29 cellular contexts compared by ENCODE assay signal in the genomic region with DNA sequence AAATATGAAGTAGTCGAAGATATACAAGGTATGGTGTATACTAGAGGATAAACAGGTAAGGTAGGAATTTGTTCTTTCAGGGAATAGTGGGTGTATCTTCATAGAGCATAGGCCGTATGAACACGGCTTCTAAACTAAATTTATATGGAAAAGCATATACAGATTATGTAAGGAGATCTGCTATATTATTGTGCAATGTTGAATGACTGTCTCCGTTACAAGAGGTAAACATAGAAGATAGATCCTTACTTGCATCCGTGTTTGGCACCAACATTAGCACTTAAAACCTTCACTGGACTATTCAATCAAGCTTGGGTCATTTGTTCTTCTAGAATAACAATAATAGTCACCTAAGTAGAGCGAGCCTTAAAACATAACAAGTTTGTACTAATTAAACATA. TPM values are rescaled to one million over a fixed set of nuclear protein-coding genes. Genes with fewer than 3 reads are reported as not detected.
DNase-seq lines count a peak whose midpoint lies in the region; FAIRE-seq and TF ChIP-seq lines count a peak whose summit lies in the region.
"Had no signal": no experiment of that assay in that cellular context is flagged by ENCODE, and none has a peak within 500 bp of the region (broad histone marks: within the 10 kb centered on the region; RNA-seq: fewer than 3 reads in every experiment).

No MANE protein-coding gene starts in this region.

- TF ChIP-seq CTCF in choroid plexus epithelial cell (conservative IDR thresholded peaks at IDR 0.05; ENCODE audit: low read depth, low read length) (no peak), keratinocyte (optimal IDR thresholded peaks at IDR 0.05 in 1 of 3, IDR thresholded peaks at IDR 0.05 in 1 of 3, conservative IDR thresholded peaks at IDR 0.05 in 1 of 3; ENCODE audit: extremely low read depth in 1 of 3, insufficient read depth in 2 of 3, low read length in 3 of 3) (no peak)

- H3K27me3 ChIP-seq in SJSA1 (replicated peaks) (no peaks in the 10 kb centered on the region), keratinocyte (ENCODE audit: control insufficient read depth, extremely low read depth, insufficient read depth, low read length) (no peaks in the 10 kb centered on the region), small intestine (ENCODE audit: control insufficient read depth in 2 of 2, insufficient read depth in 2 of 2, low read length in 2 of 2) (no peaks in the 10 kb centered on the region)
- H3K27me3 ChIP-seq: BLaER1 treated with 17β-estradiol and CSF1 and Interleukin-3, amounts not matched to agents 10 nM and 100 nM had no signal

- H4K20me1 ChIP-seq in keratinocyte (ENCODE audit: control insufficient read depth, extremely low read depth, insufficient read depth, low read length) = no peaks in the 10 kb centered on the region
- H4K20me1 ChIP-seq: BLaER1 treated with 17β-estradiol and CSF1 and Interleukin-3, amounts not matched to agents 10 nM and 100 nM had no signal

- no peak overlapping the region for H3K4me2 ChIP-seq in keratinocyte (ENCODE audit: control insufficient read depth, extremely low read depth, insufficient read depth, low read depth, low read length)
- H3K4me2 ChIP-seq: A549, GM23338 had no signal

- 90 to 97% (median 94%) methylated on average over 6 of the region's 6 CpGs for whole genome bisulfite sequencing in small intestine, 3 donors

- H3K9me1 ChIP-seq in keratinocyte (ENCODE audit: control insufficient read depth, extremely low read depth, insufficient read depth, low read length) = no peaks in the 10 kb centered on the region

- dilution Hi-C loops in keratinocyte (cut with MboI; ENCODE audit: extremely low pct_ligation_motif_present, low sequenced_read_pairs) = no loop called here

- H3K79me2 ChIP-seq in keratinocyte (ENCODE audit: control insufficient read depth, insufficient read depth, low read length) = no peaks in the 10 kb centered on the region

- H3K27ac ChIP-seq in SJSA1 (peak overlapping the region; percentile 50), keratinocyte (ENCODE audit: control insufficient read depth, insufficient read depth, low read length) (no peak overlapping the region), small intestine (ENCODE audit: low read depth in 1 of 2, low read length in 1 of 2) (no peak overlapping the region)
- H3K27ac ChIP-seq: A549; BLaER1 treated with 17β-estradiol and CSF1 and Interleukin-3, amounts not matched to agents 10 nM and 100 nM; HL-60 had no signal

- H3K4me3 ChIP-seq in SJSA1 (no peak overlapping the region), choroid plexus epithelial cell (ENCODE audit: low read depth, low read length) (no peak overlapping the region), keratinocyte (ENCODE audit: control insufficient read depth in 2 of 3, extremely low read depth in 1 of 3, insufficient read depth in 2 of 3, low read depth in 1 of 3, low read length in 3 of 3) (no peak overlapping the region), small intestine (ENCODE audit: low read depth in 1 of 2, low read length in 2 of 2) (no peak overlapping the region)
- H3K4me3 ChIP-seq: A549; BLaER1 treated with 17β-estradiol and CSF1 and Interleukin-3, amounts not matched to agents 10 nM and 100 nM; GM23338; HAP-1 had no signal

- peak; percentile 59 for DNase-seq in HCEC 1CT
- DNase-seq in SJSA1 (ENCODE audit: low read depth in 1 of 2, low spot score in 2 of 2) = no peak
- peak; percentile 40 for DNase-seq in choroid plexus epithelial cell (ENCODE audit: low read depth)
- no peak for DNase-seq in keratinocyte (ENCODE audit: low read depth, low spot score)
- no peak for DNase-seq in putamen (ENCODE audit: low spot score)
- no peak for DNase-seq in activated CD4-positive, alpha-beta T cell treated with anti-CD3 and anti-CD28 coated beads, Interleukin-2, amount 50 U/mL, for 48 hours
- DNase-seq in small intestine = no peak
- DNase-seq: AML-193; CD4-positive, alpha-beta memory T cell; DMS153; DND-41; Kasumi-1; MV-4-11; NCI-H1105; NCI-H1436 treated with DMSO at 0.1 percent for 48 hours; NCI-H187 treated with DMSO at 0.1 percent for 48 hours; NCI-H2107; NCI-H446; NCI-H524 treated with DMSO at 0.1 percent for 48 hours; NCI-H774; SIG-M5 had no signal

- H3K9me3 ChIP-seq in SJSA1 (replicated peaks) (no peaks in the 10 kb centered on the region), keratinocyte (ENCODE audit: control insufficient read depth, low read depth, low read length) (no peaks in the 10 kb centered on the region), small intestine (ENCODE audit: control insufficient read depth, low read depth) (no peaks in the 10 kb centered on the region)
- H3K9me3 ChIP-seq: A549; BLaER1 treated with 17β-estradiol and CSF1 and Interleukin-3, amounts not matched to agents 10 nM and 100 nM; HAP-1 had no signal

- H2AFZ ChIP-seq in keratinocyte (ENCODE audit: control insufficient read depth, low read length) = no peak overlapping the region
- H2AFZ ChIP-seq: GM23338 had no signal

- peak; percentile 46 for FAIRE-seq in keratinocyte (lab: Jason Lieb, UNC)
- no peak for FAIRE-seq in small intestine (lab: Jason Lieb, UNC)
- FAIRE-seq: RCC 7860 had no signal

- H3K4me1 ChIP-seq in SJSA1 (replicated peaks) (peaks cover 24% of the 10 kb centered on the region), keratinocyte (ENCODE audit: control insufficient read depth, extremely low read depth, insufficient read depth, low read length) (no peaks in the 10 kb centered on the region), small intestine (ENCODE audit: control insufficient read depth in 2 of 2, insufficient read depth in 1 of 2, low read depth in 1 of 2, low read length in 1 of 2) (no peaks in the 10 kb centered on the region)

- peaks cover 18% of the 10 kb centered on the region for H3K36me3 ChIP-seq in SJSA1
- peaks cover 7 to 10% of the 10 kb centered on the region in 2 experiments for H3K36me3 ChIP-seq in keratinocyte (ENCODE audit: control insufficient read depth in 2 of 2, extremely low read depth in 1 of 2, insufficient read depth in 2 of 2, low read length in 2 of 2)
- H3K36me3 ChIP-seq in small intestine (ENCODE audit: control insufficient read depth in 2 of 2, insufficient read depth in 2 of 2, low read length in 2 of 2) = no peaks in the 10 kb centered on the region
- H3K36me3 ChIP-seq: HAP-1 had no signal

- H3K9ac ChIP-seq in keratinocyte (ENCODE audit: control insufficient read depth, extremely low read depth, insufficient read depth, low read length) = no peak overlapping the region
- H3K9ac ChIP-seq: BLaER1 treated with 17β-estradiol and CSF1 and Interleukin-3, amounts not matched to agents 10 nM and 100 nM had no signal

RNA-seq across cellular contexts. Expression of gene CLEC20A, which starts 45.9 kb away (rescaled TPM):
- not detected in 2 replicates for total RNA-seq in SJSA1 (2014; rRNA removed; shearing (Covaris generic))
- polyA plus RNA-seq in keratinocyte = not detected in 3 replicates
- not detected for polyA plus RNA-seq in keratinocyte (2011; ENCODE audit: low read depth)
- not detected in 2 replicates for polyA plus RNA-seq in keratinocyte (2011; cell fraction: cytosol; rRNA removed)
- not detected in 2 replicates for polyA plus RNA-seq in keratinocyte (2011; cell fraction: nucleus; rRNA removed)
- polyA plus RNA-seq in keratinocyte (2012; ENCODE audit: low replicate concordance) = not detected in 2 replicates
- polyA minus RNA-seq in keratinocyte = not detected in 3 replicates
- polyA minus RNA-seq in keratinocyte (2011; cell fraction: cytosol; rRNA and poly(A)+ RNA removed) = not detected
- not detected in 2 replicates for polyA minus RNA-seq in keratinocyte (2011; cell fraction: nucleus; rRNA and poly(A)+ RNA removed)
- under 1 TPM in 1 of 3 donors, not detected in 2; 0.04 TPM for polyA plus RNA-seq in small intestine
- total RNA-seq: CD4-positive, alpha-beta memory T cell; G401; GM23338; M059J had no signal
- polyA plus RNA-seq: A549; CD4-positive, alpha-beta memory T cell; GM23338 had no signal

Comparison
In these comparisons a context has a peak if more than half of its experiments do, and no peak if none do; other contexts are left out.
1. DNase-seq: peak in HCEC 1CT (single experiment) and choroid plexus epithelial cell (single experiment); none in SJSA1 (0 of 2), keratinocyte (single experiment), putamen (single experiment), activated CD4-positive, alpha-beta T cell treated with anti-CD3 and anti-CD28 coated beads, Interleukin-2, amount 50 U/mL, for 48 hours (0 of 2) and small intestine (single experiment).